In genomic region chr15:45645026-45645980, GRCh38 we compare ENCODE assay signal across 10 cellular contexts. TPM values are rescaled to one million over a fixed set of nuclear protein-coding genes. Genes with fewer than 3 reads are reported as not detected.
A peak's percentile ranks its signal among the peaks of the same experiment; 100 is the strongest.
DNase-seq lines count a peak whose midpoint lies in the region; ATAC-seq, FAIRE-seq and TF ChIP-seq lines count a peak whose summit lies in the region.
"Had no signal": no experiment of that assay in that cellular context is flagged by ENCODE, and none has a peak within 500 bp of the region (broad histone marks: within the 10 kb centered on the region; RNA-seq: fewer than 3 reads in every experiment).

No MANE protein-coding gene starts in this region.

- H3K9me3 ChIP-seq in AG04450 (ENCODE audit: control insufficient read depth, insufficient read depth, low read length) (peaks cover 2% of the 10 kb centered on the region; the same call in 1 of the 2 replicates), HCT116 (ENCODE audit: control insufficient read depth in 1 of 2, insufficient read depth in 1 of 2, low read depth in 1 of 2, low read length in 2 of 2) (no peaks in the 10 kb centered on the region), GM12878 (replicated peaks; ENCODE audit: control insufficient read depth, insufficient read depth, low read length) (no peaks in the 10 kb centered on the region; the same call in 2 of the 3 replicates), mesenchymal stem cell (ENCODE audit: control insufficient read depth, low read length) (no peaks in the 10 kb centered on the region)

- no peaks in the 10 kb centered on the region for H3K9me2 ChIP-seq in HCT116 (ENCODE audit: insufficient read depth)

- no peak for ATAC-seq in HCT116
- ATAC-seq in GM12878: no peak
- ATAC-seq in HG03354 (IDR thresholded peaks at IDR 0.05; ENCODE audit: poor library complexity, severe bottlenecking, unreplicated experiment): no peak

- H3K18ac ChIP-seq in mesenchymal stem cell (ENCODE audit: low read depth in 1 of 2, low read length in 2 of 2): peak overlapping the region; percentile 46 to 74

- H2AK5ac ChIP-seq in mesenchymal stem cell (ENCODE audit: low read length, severe bottlenecking): peak overlapping the region; percentile 87

- peak overlapping the region; percentile 21 to 58 for H3K4ac ChIP-seq in mesenchymal stem cell (ENCODE audit: low read depth in 1 of 2, low read length in 2 of 2)

- no peak for TF ChIP-seq EP300 in GM12878 (IDR thresholded peaks at IDR 0.05; ENCODE audit: borderline replicate concordance in 1 of 2, control insufficient read depth in 1 of 2, low read depth in 2 of 2, low read length in 2 of 2)

- H4K20me1 ChIP-seq in HCT116 (ENCODE audit: insufficient read depth) (no peaks in the 10 kb centered on the region), GM12878 (ENCODE audit: control insufficient read depth, insufficient read depth) (no peaks in the 10 kb centered on the region)

- H2BK12ac ChIP-seq in mesenchymal stem cell (ENCODE audit: low read length in 2 of 2): peak overlapping the region; percentile 86

- POLR2A ChIA-PET in AG04450 (lab: Yijun Ruan, JAX): interaction anchor here (0.6 kb wide), 1 partner anchor 243 kb away, joined by 3 read pairs; a partner anchor contains a TSS
- POLR2A ChIA-PET in HCT116 (lab: Charles Lee): no interaction called here
- POLR2A ChIA-PET in GM12878 (lab: Charles Lee): interaction anchor here (1.0 kb wide), 1 partner anchor 11 kb away, joined by 3 read pairs; no protein-coding TSS in a partner anchor

- H4K8ac ChIP-seq in mesenchymal stem cell (ENCODE audit: low read length): peak overlapping the region; percentile 73

- no peak overlapping the region for H3K23ac ChIP-seq in mesenchymal stem cell (ENCODE audit: low read length in 2 of 2)

- in situ Hi-C loops in GM12878 (cut with MboI): no loop called here

- RAD21 ChIA-PET in HCT116 (lab: Charles Lee; ENCODE audit: low non-redundant PET in 1 of 2, low total read pairs in 2 of 2, uncharacterized antibody in 2 of 2, unreplicated experiment in 2 of 2) (no interaction called here), GM12878 (lab: Charles Lee; ENCODE audit: unreplicated experiment) (no interaction called here)

- intact Hi-C loops in HCT116 (cut with micrococcal nuclease): no loop called here
- intact Hi-C loops in GM12878 (cut with micrococcal nuclease; ENCODE audit: unreplicated experiment): no loop called here

- H2BK120ac ChIP-seq in mesenchymal stem cell (ENCODE audit: low read depth, low read length): no peak overlapping the region

- TF ChIP-seq POLR2A in HCT116 (IDR thresholded peaks at IDR 0.05; ENCODE audit: borderline replicate concordance, extremely low read depth, insufficient read depth, insufficient read length) (no peak), GM12878 (IDR thresholded peaks at IDR 0.05; ENCODE audit: low read depth, low read length) (no peak)

- DNase-seq in AG04450 (ENCODE audit: low read depth, low spot score): no peak
- DNase-seq in HCT116 (ENCODE audit: low read depth, low spot score): no peak
- no peak for DNase-seq in GM12878 (ENCODE audit: low read depth, low spot score)
- peak; percentile 62 for DNase-seq in mesenchymal stem cell
- DNase-seq in NCI-H82 treated with DMSO at 0.1 percent for 48 hours (lab: John Stamatoyannopoulos, UW; ENCODE audit: unreplicated experiment): no peak
- no peak for DNase-seq in NCI-H524 (lab: John Stamatoyannopoulos, UW)
- DNase-seq in SK-N-DZ (ENCODE audit: low spot score): no peak
- DNase-seq: H7, NCI-H187 treated with DMSO at 0.1 percent for 48 hours had no signal

- BruUV-seq in HCT116 (replicated peaks; lab: Mats Ljungman, UMichigan): no TSS peak
- BruUV-seq in GM12878 (replicated peaks; lab: Mats Ljungman, UMichigan): no TSS peak

- SMC1A ChIA-PET in GM12878 (lab: Charles Lee; ENCODE audit: uncharacterized antibody, unreplicated experiment): no interaction called here

- H4K91ac ChIP-seq in mesenchymal stem cell (ENCODE audit: low read length): no peak overlapping the region

- H3K9ac ChIP-seq in HCT116 (ENCODE audit: low read length) (no peak overlapping the region), GM12878 (ENCODE audit: control insufficient read depth, insufficient read depth, low read length) (no peak overlapping the region), mesenchymal stem cell (ENCODE audit: low read length) (peak overlapping the region; percentile 78)

- no peaks in the 10 kb centered on the region for H3K36me3 ChIP-seq in HCT116 (ENCODE audit: control insufficient read depth in 1 of 2, insufficient read depth in 2 of 2, low read length in 2 of 2)
- no peaks in the 10 kb centered on the region for H3K36me3 ChIP-seq in GM12878 (ENCODE audit: control insufficient read depth in 2 of 2, insufficient read depth in 2 of 2, low read length in 1 of 2)
- H3K36me3 ChIP-seq in mesenchymal stem cell (ENCODE audit: control insufficient read depth in 1 of 2, insufficient read depth in 2 of 2, low read depth in 1 of 2, low read length in 2 of 2): peaks cover 0 to under 1% of the 10 kb centered on the region in 2 experiments

- TF ChIP-seq RAD21 in HCT116 (IDR thresholded peaks at IDR 0.05; ENCODE audit: low read depth) (no peak), GM12878 (IDR thresholded peaks at IDR 0.05; ENCODE audit: insufficient read depth, low read depth, low read length) (no peak)

- no peak overlapping the region for H3K4me2 ChIP-seq in HCT116 (ENCODE audit: low read length)
- no peak overlapping the region for H3K4me2 ChIP-seq in GM12878 (ENCODE audit: control insufficient read depth, insufficient read depth)
- H3K4me2 ChIP-seq in mesenchymal stem cell (ENCODE audit: low read length, poor library complexity, severe bottlenecking): peak overlapping the region; percentile 2

- H3K14ac ChIP-seq in mesenchymal stem cell (ENCODE audit: low read length in 2 of 2): no peak overlapping the region

- H2BK15ac ChIP-seq in mesenchymal stem cell (ENCODE audit: low read depth, poor library complexity, severe bottlenecking): no peak overlapping the region

- H3K79me1 ChIP-seq in mesenchymal stem cell (replicated peaks; ENCODE audit: low read length, poor library complexity, severe bottlenecking): peaks cover 15% of the 10 kb centered on the region

- H3K27me3 ChIP-seq in AG04450 (ENCODE audit: control insufficient read depth, insufficient read depth, low read length) (no peaks in the 10 kb centered on the region), HCT116 (ENCODE audit: insufficient read depth, low read length) (no peaks in the 10 kb centered on the region), GM12878 (replicated peaks in 1 of 2; ENCODE audit: control insufficient read depth in 2 of 2, insufficient read depth in 2 of 2, low read length in 1 of 2) (no peaks in the 10 kb centered on the region), mesenchymal stem cell (ENCODE audit: control insufficient read depth in 1 of 2, insufficient read depth in 1 of 2, low read length in 2 of 2) (no peaks in the 10 kb centered on the region)

- H2AFZ ChIP-seq in HCT116 (ENCODE audit: low read depth, low read length, poor library complexity, severe bottlenecking) (no peak overlapping the region), GM12878 (ENCODE audit: control insufficient read depth, low read depth, low read length) (no peak overlapping the region), mesenchymal stem cell (ENCODE audit: low read depth, low read length) (no peak overlapping the region)

- H3K79me2 ChIP-seq in HCT116 (ENCODE audit: insufficient read depth, low read length) (no peaks in the 10 kb centered on the region), GM12878 (ENCODE audit: control insufficient read depth, insufficient read depth, low read length) (peaks cover 4% of the 10 kb centered on the region)

- peak; percentile 57 for FAIRE-seq in GM12878 (lab: Jason Lieb, UNC)

- H3K4me3 ChIP-seq in AG04450 (ENCODE audit: low read depth, low read length): no peak overlapping the region
- H3K4me3 ChIP-seq in HCT116 (replicated peaks in 1 of 2; ENCODE audit: low read depth in 1 of 2, low read length in 2 of 2): no peak overlapping the region
- no peak overlapping the region for H3K4me3 ChIP-seq in GM12878
- H3K4me3 ChIP-seq in mesenchymal stem cell (ENCODE audit: insufficient read depth in 1 of 2, low read depth in 1 of 2, low read length in 2 of 2): peak overlapping the region in 1 of 2 experiments; percentile 48

- H3K4me1 ChIP-seq in HCT116 (ENCODE audit: control insufficient read depth in 1 of 2, insufficient read depth in 2 of 2, low read length in 2 of 2): peaks cover 9 to 35% of the 10 kb centered on the region in 2 experiments
- H3K4me1 ChIP-seq in GM12878 (ENCODE audit: control insufficient read depth, insufficient read depth, low read length): peaks cover 17% of the 10 kb centered on the region
- peaks cover 18% of the 10 kb centered on the region for H3K4me1 ChIP-seq in mesenchymal stem cell (ENCODE audit: control insufficient read depth, insufficient read depth, low read depth, low read length)

- H3K27ac ChIP-seq in AG04450 (ENCODE audit: low read depth, low read length) (peak overlapping the region; percentile 80), HCT116 (ENCODE audit: low read depth, low read length) (no peak overlapping the region), GM12878 (ENCODE audit: control insufficient read depth, insufficient read depth) (no peak overlapping the region), mesenchymal stem cell (ENCODE audit: low read length, poor library complexity, severe bottlenecking) (peak overlapping the region; percentile 76)

- TF ChIP-seq CTCF in AG04450 (IDR thresholded peaks at IDR 0.05; ENCODE audit: low read depth, low read length): no peak
- TF ChIP-seq CTCF in HCT116 (IDR thresholded peaks at IDR 0.05 in 2 of 3, conservative IDR thresholded peaks at IDR 0.05 in 1 of 3; ENCODE audit: borderline replicate concordance in 1 of 3, insufficient read depth in 1 of 3, low read depth in 2 of 3, low read length in 2 of 3): no peak
- no peak for TF ChIP-seq CTCF in GM12878 (IDR thresholded peaks at IDR 0.05 in 2 of 3, conservative IDR thresholded peaks at IDR 0.05 in 1 of 3; ENCODE audit: control insufficient read depth in 2 of 3, extremely low read depth in 1 of 3, insufficient read depth in 1 of 3, low read depth in 3 of 3, low read length in 3 of 3)

- H2BK5ac ChIP-seq in mesenchymal stem cell (ENCODE audit: low read depth, low read length, poor library complexity, severe bottlenecking): no peak overlapping the region

- CTCF ChIA-PET in AG04450 (lab: Charles Lee) (interaction anchor here (0.6 to 11.5 kb wide), 7 partner anchors 10 to 527 kb away, joined by 3 to 78 read pairs (median 5); partner anchors contain the start of gene SQOR), HCT116 (lab: Charles Lee) (no interaction called here), GM12878 (lab: Yijun Ruan, JAX) (interaction anchor here (1.6 kb wide), 1 partner anchor 15 kb away, joined by 4 read pairs; no protein-coding TSS in a partner anchor)

- 37% methylated on average over 9 of the region's 9 CpGs for WGBS in GM12878 (ENCODE audit: insufficient coverage, insufficient replicate concordance, low lambda C conversion rate, missing lambda C conversion rate)
- WGBS in mesenchymal stem cell: 89% methylated on average over 8 of the region's 9 CpGs

RNA-seq across cellular contexts. Expression of gene SQOR, which starts 10.5 kb away (rescaled TPM):
- 74.3 and 74.4 TPM in 2 replicates for polyA plus RNA-seq in AG04450 (2011; rRNA removed)
- polyA minus RNA-seq in AG04450 (2011; rRNA and poly(A)+ RNA removed): 50.5 and 66.2 TPM in 2 replicates
- 17.6 TPM for total RNA-seq in HCT116 (2021; ENCODE audit: unreplicated experiment)
- 17.7 and 20.7 TPM in 2 replicates for polyA plus RNA-seq in HCT116 (2012)
- 14.8 and 18.0 TPM in 2 replicates for total RNA-seq in GM12878 (2013; cell fraction: nucleolus; rRNA removed)
- 46.8 and 64.1 TPM in 2 replicates for total RNA-seq in GM12878 (2014; rRNA removed)
- total RNA-seq in GM12878 (2014; rRNA removed; fragmentation: Illumina TruSeq; extraction: Trizol): 44.0 and 46.0 TPM in 2 replicates
- total RNA-seq in GM12878 (2021): 34.4 and 39.9 TPM in 2 replicates
- polyA plus RNA-seq in GM12878 (2011; ENCODE audit: low read depth): 22.8 TPM
- polyA plus RNA-seq in GM12878 (2011; rRNA removed): 74.7 and 83.8 TPM in 2 replicates
- 49.9 and 54.3 TPM in 2 replicates for polyA plus RNA-seq in GM12878 (2011; cell fraction: cytosol; rRNA removed)
- 26.0 and 29.2 TPM in 2 replicates for polyA plus RNA-seq in GM12878 (2011; cell fraction: nucleus; rRNA removed)
- polyA plus RNA-seq in GM12878 (2012): 21.7 and 29.6 TPM in 2 replicates
- polyA plus RNA-seq in GM12878 (2014; fragmentation: Illumina TruSeq; extraction: Trizol): 44.4 and 47.2 TPM in 2 replicates
- 10 to 100 TPM; 14.5 to 25.6 TPM for polyA plus RNA-seq in GM12878 (2014; fragmentation: Nextera tagmentation; extraction: Ambion mirVana)
- 34.6 and 39.5 TPM in 2 replicates for polyA plus RNA-seq in GM12878 (2014; rRNA removed)
- 10 to 100 TPM; 59.1 to 61.9 TPM for polyA plus RNA-seq in GM12878 (2016; fragmentation: Nextera tagmentation; extraction: Ambion mirVana)
- polyA minus RNA-seq in GM12878 (2011; rRNA and poly(A)+ RNA removed): 49.6 and 51.2 TPM in 2 replicates
- 18.0 and 23.8 TPM in 2 replicates for polyA minus RNA-seq in GM12878 (2011; cell fraction: cytosol; rRNA and poly(A)+ RNA removed)
- polyA minus RNA-seq in GM12878 (2011; cell fraction: nucleus; rRNA and poly(A)+ RNA removed): 10.6 and 14.7 TPM in 2 replicates
- 90.1 TPM for polyA plus RNA-seq in mesenchymal stem cell (2013, experiment 1 of 2)
- polyA plus RNA-seq in mesenchymal stem cell (2013, experiment 2 of 2): 94.1 TPM
- polyA plus RNA-seq in SK-N-DZ (2014; cell fraction: cytosol; rRNA removed): 0.74 and 1.9 TPM in 2 replicates
- polyA plus RNA-seq in SK-N-DZ (2014; cell fraction: nucleus; rRNA removed): 0.30 and 0.92 TPM in 2 replicates

RNA-seq across cellular contexts. Expression of gene BLOC1S6, which starts 58.1 kb away (rescaled TPM):
- polyA plus RNA-seq in AG04450 (2011; rRNA removed): 29.9 and 39.0 TPM in 2 replicates
- polyA minus RNA-seq in AG04450 (2011; rRNA and poly(A)+ RNA removed): 10.2 and 31.0 TPM in 2 replicates
- total RNA-seq in HCT116 (2021; ENCODE audit: unreplicated experiment): 40.7 TPM
- polyA plus RNA-seq in HCT116 (2012): 19.4 and 21.9 TPM in 2 replicates
- 52.2 and 54.0 TPM in 2 replicates for total RNA-seq in GM12878 (2013; cell fraction: nucleolus; rRNA removed)
- 34.1 and 44.4 TPM in 2 replicates for total RNA-seq in GM12878 (2014; rRNA removed)
- 47.1 and 48.8 TPM in 2 replicates for total RNA-seq in GM12878 (2014; rRNA removed; fragmentation: Illumina TruSeq; extraction: Trizol)
- total RNA-seq in GM12878 (2021): 25.6 and 34.5 TPM in 2 replicates
- 27.7 TPM for polyA plus RNA-seq in GM12878 (2011; ENCODE audit: low read depth)
- polyA plus RNA-seq in GM12878 (2011; rRNA removed): 25.4 and 39.1 TPM in 2 replicates
- 12.2 and 13.9 TPM in 2 replicates for polyA plus RNA-seq in GM12878 (2011; cell fraction: cytosol; rRNA removed)
- 5.6 and 9.9 TPM in 2 replicates for polyA plus RNA-seq in GM12878 (2011; cell fraction: nucleus; rRNA removed)
- 33.5 and 40.5 TPM in 2 replicates for polyA plus RNA-seq in GM12878 (2012)
- polyA plus RNA-seq in GM12878 (2014; fragmentation: Illumina TruSeq; extraction: Trizol): 38.8 and 49.8 TPM in 2 replicates
- 10 to 100 TPM; 13.5 to 16.9 TPM for polyA plus RNA-seq in GM12878 (2014; fragmentation: Nextera tagmentation; extraction: Ambion mirVana)
- polyA plus RNA-seq in GM12878 (2014; rRNA removed): 20.5 and 29.8 TPM in 2 replicates
- polyA plus RNA-seq in GM12878 (2016; fragmentation: Nextera tagmentation; extraction: Ambion mirVana): 10 to 100 TPM; 31.3 to 36.2 TPM
- 9.4 and 11.5 TPM in 2 replicates for polyA minus RNA-seq in GM12878 (2011; rRNA and poly(A)+ RNA removed)
- polyA minus RNA-seq in GM12878 (2011; cell fraction: cytosol; rRNA and poly(A)+ RNA removed): 8.4 and 17.8 TPM in 2 replicates
- 4.2 and 10.4 TPM in 2 replicates for polyA minus RNA-seq in GM12878 (2011; cell fraction: nucleus; rRNA and poly(A)+ RNA removed)
- 41.8 TPM for polyA plus RNA-seq in mesenchymal stem cell (2013, experiment 1 of 2)
- polyA plus RNA-seq in mesenchymal stem cell (2013, experiment 2 of 2): 43.1 TPM
- 82.0 and 88.4 TPM in 2 replicates for polyA plus RNA-seq in SK-N-DZ (2014; cell fraction: cytosol; rRNA removed)
- 17.1 and 24.0 TPM in 2 replicates for polyA plus RNA-seq in SK-N-DZ (2014; cell fraction: nucleus; rRNA removed)

Comparison
In these comparisons a context has a peak if more than half of its experiments do, and no peak if none do; other contexts are left out.
1. H3K27ac ChIP-seq: peak in AG04450 (single experiment) and mesenchymal stem cell (single experiment); none in HCT116 (single experiment) and GM12878 (single experiment).